1 cellular context compared by ENCODE assay signal in genomic region chr2:151071382-151071781, GRCh38.
TF ChIP-seq lines count a peak whose summit lies in the region.

No MANE protein-coding gene starts in this region.

TF ChIP-seq in SK-N-SH treated with all-trans-retinoic acid at 6 μM for 48 hours, 23 proteins besides CTCF, POLR2A, EP300 and RAD21 (continued from another document):
- TF ChIP-seq CREB5 (CRISPR knock-in tag; IDR thresholded peaks at IDR 0.05; ENCODE audit: low read depth) (no peak), PPARA (CRISPR knock-in tag; IDR thresholded peaks at IDR 0.05; ENCODE audit: borderline replicate concordance) (no peak)
